ENCODE assay signal across 8 cellular contexts in genomic region chr13:29595380-29596063, GRCh38. TPM values are rescaled to one million over a fixed set of nuclear protein-coding genes. Genes with fewer than 3 reads are reported as not detected.
DNase-seq lines count a peak whose midpoint lies in the region; TF ChIP-seq lines count a peak whose summit lies in the region.

Gene SLC7A1 (minus strand): TSS chr13:29595688. CDS start chr13:29536188, 59,500 bp downstream.

- H3K4me1 ChIP-seq in MM.1S (ENCODE audit: low read length) (no peaks in the 10 kb centered on the region), SK-N-SH (ENCODE audit: control insufficient read depth in 1 of 2, insufficient read depth in 2 of 2, low read depth in 1 of 2, low read length in 1 of 2) (peaks cover 0 to 26% of the 10 kb centered on the region in 2 experiments; a peak in 3 of 4 replicates)

- 2% methylated on average over 9 of the region's 98 CpGs for WGBS in SK-N-SH (ENCODE audit: low lambda C conversion rate)

- H3K9ac ChIP-seq in MM.1S (ENCODE audit: low read length) (peak within 1 kb of the TSS; percentile 80), SK-N-SH (peak within 1 kb of the TSS; percentile 97)

- no peaks in the 10 kb centered on the region; the same call in 1 of the 2 replicates for H4K20me1 ChIP-seq in MM.1S (ENCODE audit: insufficient read depth, low read length)
- peaks cover 26% of the 10 kb centered on the region for H4K20me1 ChIP-seq in SK-N-SH (ENCODE audit: insufficient read depth)

- no peak for TF ChIP-seq EP300 in SK-N-SH (IDR thresholded peaks at IDR 0.05; ENCODE audit: borderline replicate concordance in 1 of 2, low read depth in 1 of 2, low read length in 1 of 2)

- DNase-seq in GM04504 (ENCODE audit: low read depth) (peak; percentile 78), HCEC 1CT (peak; percentile 81), MM.1S (peak; percentile 83), SK-N-SH (peak; percentile 97), glomerular endothelial cell (ENCODE audit: extremely low read depth, low read depth, low spot score) (no peak), occipital lobe (lab: John Stamatoyannopoulos, UW) (peak; percentile 55)
- DNase-seq in activated naive CD4-positive, alpha-beta T cell treated with anti-CD3 and anti-CD28 coated beads, Interleukin-2, amount 10 ng/mL, durations not matched to agents 7 days and 5 days = peak; percentile 89

- TF ChIP-seq CTCF in MM.1S (IDR thresholded peaks at IDR 0.05; ENCODE audit: low read length) = no peak
- TF ChIP-seq CTCF in SK-N-SH (IDR thresholded peaks at IDR 0.05) = no peak; the same call in 1 of the 2 replicates

- CTCF ChIA-PET in SK-N-SH (lab: Yijun Ruan, JAX) = interaction anchor here (0.6 to 1.4 kb wide), 8 partner anchors 10 to 179 kb away, joined by 3 to 8 read pairs (median 3); no protein-coding TSS in a partner anchor
- CTCF ChIA-PET in activated naive CD4-positive, alpha-beta T cell treated with anti-CD3 and anti-CD28 coated beads, Interleukin-2, amount 10 ng/mL, durations not matched to agents 7 days and 5 days (lab: Charles Lee) = interaction anchor here (1.5 kb wide), 1 partner anchor 9 kb away, joined by 5 read pairs; no protein-coding TSS in a partner anchor

- H3K79me2 ChIP-seq in MM.1S (ENCODE audit: low read length) (peaks cover 46% of the 10 kb centered on the region), SK-N-SH (ENCODE audit: insufficient read depth) (peaks cover 48% of the 10 kb centered on the region)

- peak within 1 kb of the TSS; percentile 65 for H3K4me2 ChIP-seq in MM.1S (ENCODE audit: low read depth, low read length)
- H3K4me2 ChIP-seq in SK-N-SH = peak within 1 kb of the TSS; percentile 94

- H3K27ac Mint-ChIP-seq in activated naive CD4-positive, alpha-beta T cell treated with anti-CD3 and anti-CD28 coated beads, Interleukin-2, amount 10 ng/mL, durations not matched to agents 7 days and 5 days = peak within 1 kb of the TSS; percentile 93

- H2AFZ ChIP-seq in MM.1S (ENCODE audit: low read length) (peak within 1 kb of the TSS; percentile 53; the same call in 1 of the 2 replicates), SK-N-SH (ENCODE audit: low read depth) (peak within 1 kb of the TSS; percentile 60)

- H3K36me3 ChIP-seq in MM.1S (replicated peaks; ENCODE audit: insufficient read depth, low read length) = no peaks in the 10 kb centered on the region
- no peaks in the 10 kb centered on the region for H3K36me3 ChIP-seq in SK-N-SH (replicated peaks in 1 of 2; ENCODE audit: control insufficient read depth in 1 of 2, insufficient read depth in 2 of 2, low read length in 1 of 2)

- H3K36me3 Mint-ChIP-seq in activated naive CD4-positive, alpha-beta T cell treated with anti-CD3 and anti-CD28 coated beads, Interleukin-2, amount 10 ng/mL, durations not matched to agents 7 days and 5 days = peaks cover 6% of the 10 kb centered on the region

- TF ChIP-seq RAD21 in SK-N-SH (IDR thresholded peaks at IDR 0.05; ENCODE audit: low read length) = no peak; the same call in 1 of the 2 replicates

- H3K9me2 ChIP-seq in MM.1S (replicated peaks; ENCODE audit: insufficient read depth, low read length) (no peaks in the 10 kb centered on the region), SK-N-SH (no peaks in the 10 kb centered on the region)

- H3K4me1 Mint-ChIP-seq in activated naive CD4-positive, alpha-beta T cell treated with anti-CD3 and anti-CD28 coated beads, Interleukin-2, amount 10 ng/mL, durations not matched to agents 7 days and 5 days = peaks cover 46% of the 10 kb centered on the region

- peak within 1 kb of the TSS; percentile 88 for H3K4me3 Mint-ChIP-seq in activated naive CD4-positive, alpha-beta T cell treated with anti-CD3 and anti-CD28 coated beads, Interleukin-2, amount 10 ng/mL, durations not matched to agents 7 days and 5 days

- no peaks in the 10 kb centered on the region for H3K9me3 ChIP-seq in MM.1S (replicated peaks; ENCODE audit: insufficient read depth, low read length)
- no peaks in the 10 kb centered on the region for H3K9me3 ChIP-seq in SK-N-SH

- peak within 1 kb of the TSS; percentile 75 for H3K4me3 ChIP-seq in MM.1S (ENCODE audit: low read length)
- peak within 1 kb of the TSS; percentile 79 to 91 for H3K4me3 ChIP-seq in SK-N-SH (ENCODE audit: low read depth in 2 of 2, low read length in 1 of 2)

- no peaks in the 10 kb centered on the region for H3K27me3 ChIP-seq in MM.1S (replicated peaks; ENCODE audit: insufficient read depth, low read length)
- H3K27me3 ChIP-seq in SK-N-SH (ENCODE audit: insufficient read depth) = no peaks in the 10 kb centered on the region

- no peaks in the 10 kb centered on the region for H3K9me3 Mint-ChIP-seq in activated naive CD4-positive, alpha-beta T cell treated with anti-CD3 and anti-CD28 coated beads, Interleukin-2, amount 10 ng/mL, durations not matched to agents 7 days and 5 days

- no peaks in the 10 kb centered on the region for H3K27me3 Mint-ChIP-seq in activated naive CD4-positive, alpha-beta T cell treated with anti-CD3 and anti-CD28 coated beads, Interleukin-2, amount 10 ng/mL, durations not matched to agents 7 days and 5 days

- POLR2A ChIA-PET in SK-N-SH (lab: Yijun Ruan, JAX) = interaction anchor here (0.6 to 1.4 kb wide), 6 partner anchors 27 to 1291 kb away, joined by 3 to 4 read pairs (median 3); no protein-coding TSS in a partner anchor

- peak within 1 kb of the TSS; percentile 62 for H3K27ac ChIP-seq in MM.1S (ENCODE audit: low read length)
- H3K27ac ChIP-seq in SK-N-SH (ENCODE audit: low read depth in 2 of 2, low read length in 1 of 2) = peak within 1 kb of the TSS; percentile 77 to 85
- H3K27ac ChIP-seq in temporal lobe (ENCODE audit: low read depth, low read length) = peak within 1 kb of the TSS; percentile 17

- no peaks in the 10 kb centered on the region for H3F3A ChIP-seq in MM.1S (ENCODE audit: insufficient read depth, low read length)
- peaks cover 10% of the 10 kb centered on the region for H3F3A ChIP-seq in SK-N-SH (replicated peaks; ENCODE audit: insufficient read depth)

TF ChIP-seq in SK-N-SH, 30 proteins besides CTCF, POLR2A, EP300 and RAD21:
- TF ChIP-seq YY1 (IDR thresholded peaks at IDR 0.05; ENCODE audit: low read depth) = no peak
- TF ChIP-seq, protein P1, sequence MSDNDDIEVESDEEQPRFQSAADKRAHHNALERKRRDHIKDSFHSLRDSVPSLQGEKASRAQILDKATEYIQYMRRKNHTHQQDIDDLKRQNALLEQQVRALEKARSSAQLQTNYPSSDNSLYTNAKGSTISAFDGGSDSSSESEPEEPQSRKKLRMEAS (IDR thresholded peaks at IDR 0.05; ENCODE audit: low read depth) = 0 out of 2 replicates have a peak, but pooled peaks have one; percentile 49
- no peak for TF ChIP-seq POLR2AphosphoS5 (IDR thresholded peaks at IDR 0.05; ENCODE audit: low read depth, low read length)
- TF ChIP-seq TAF1 (IDR thresholded peaks at IDR 0.05; ENCODE audit: borderline replicate concordance, low read depth, low read length) = 0 out of 2 replicates have a peak, but pooled peaks have one; percentile 4
- no peak; the same call in 1 of the 2 replicates for TF ChIP-seq SMC3 (IDR thresholded peaks at IDR 0.05; ENCODE audit: low read depth, low read length)
- TF ChIP-seq TCF12 (IDR thresholded peaks at IDR 0.05) = no peak
- peak; percentile 34; the same call in 1 of the 2 replicates for TF ChIP-seq MXI1 (IDR thresholded peaks at IDR 0.05; ENCODE audit: low read depth, low read length)
- TF ChIP-seq SIN3A (IDR thresholded peaks at IDR 0.05; ENCODE audit: borderline replicate concordance, low read depth, low read length) = no peak
- TF ChIP-seq CHD2 (IDR thresholded peaks at IDR 0.05; ENCODE audit: low read length, partially characterized antibody) = no peak
- TF ChIP-seq TEAD4 (IDR thresholded peaks at IDR 0.05; ENCODE audit: borderline replicate concordance, insufficient read depth) = no peak
- TF ChIP-seq RXRA (IDR thresholded peaks at IDR 0.05; ENCODE audit: borderline replicate concordance, low read depth) = no peak
- TF ChIP-seq RCOR1 (IDR thresholded peaks at IDR 0.05; ENCODE audit: low read length) = 0 out of 2 replicates have a peak, but pooled peaks have one; percentile 16
- no peak for TF ChIP-seq FOXJ3 (CRISPR knock-in tag; IDR thresholded peaks at IDR 0.05)
- TF ChIP-seq EZH2phosphoT487 (IDR thresholded peaks at IDR 0.05; ENCODE audit: borderline replicate concordance, low read depth) = no peak
- no peak for TF ChIP-seq NRF1 (IDR thresholded peaks at IDR 0.05; ENCODE audit: low read depth, low read length)
- TF ChIP-seq USF2 (IDR thresholded peaks at IDR 0.05; ENCODE audit: borderline replicate concordance, low read depth, low read length) = no peak
- TF ChIP-seq ELF1 (IDR thresholded peaks at IDR 0.05) = no peak
TF ChIP-seq in SK-N-SH: peak in this region for 4.

RNA-seq across cellular contexts. Expression of gene SLC7A1, which starts in this region (rescaled TPM):
- 9.3 and 14.0 TPM in 2 replicates for polyA plus RNA-seq in SK-N-SH (2012; rRNA removed)
- polyA plus RNA-seq in SK-N-SH (2012; cell fraction: cytosol; rRNA removed) = 9.1 and 11.8 TPM in 2 replicates
- 15.4 and 20.8 TPM in 2 replicates for polyA plus RNA-seq in SK-N-SH (2012; cell fraction: nucleus; rRNA removed)
- total RNA-seq in glomerular endothelial cell (21.8 and 42.9 TPM in 2 replicates), occipital lobe (25.3 TPM), temporal lobe (37.9 TPM)

Comparison
In these comparisons a context has a peak if more than half of its experiments do, and no peak if none do; other contexts are left out.
1. H3K27ac ChIP-seq: peak in every context shown above with its lines; median percentile 81 in SK-N-SH; 62 in MM.1S; 17 in temporal lobe.